16 cellular contexts compared by ENCODE assay signal in genomic region chr2:239216251-239216613, GRCh38.
A peak's percentile ranks its signal among the peaks of the same experiment; 100 is the strongest.
DNase-seq lines count a peak whose midpoint lies in the region; ATAC-seq lines count a peak whose summit lies in the region.
"Had no signal": no experiment of that assay in that cellular context is flagged by ENCODE, and none has a peak within 500 bp of the region (broad histone marks: within the 10 kb centered on the region; RNA-seq: fewer than 3 reads in every experiment).

No MANE protein-coding gene starts in this region.

- no peak for DNase-seq in stimulated activated naive CD8-positive, alpha-beta T cell treated with anti-CD3 and anti-CD28 coated beads, Interleukin-15, Interleukin-2, amounts not matched to agents 100 U/mL and 50 U/mL, for 24 hours
- no peak for DNase-seq in activated T-helper 2 cell treated with anti-CD3 and anti-CD28 coated beads, Interferon-gamma antibody, Interleukin-2, Interleukin-4, amounts not matched to agents 10 μg/mL and 5 μg/mL and 100 μg/mL, durations not matched to agents 14 hours and 24 hours and 36 hours (ENCODE audit: low spot score)
- no peak for DNase-seq in naive thymus-derived CD4-positive, alpha-beta T cell
- DNase-seq in HPDE6-E6E7 (ENCODE audit: extremely low spot score) (no peak), NCI-H345 treated with DMSO at 0.1 percent for 48 hours (lab: John Stamatoyannopoulos, UW; ENCODE audit: unreplicated experiment) (no peak)
- DNase-seq: aorta, foreskin fibroblast, left cardiac atrium, MG63, NCI-H2227 treated with DMSO at 0.1 percent for 48 hours, tibial artery had no signal

- no peak overlapping the region for H3K27ac ChIP-seq in naive thymus-derived CD4-positive, alpha-beta T cell (ENCODE audit: low read depth, low read length)
- H3K27ac ChIP-seq: parathyroid adenoma had no signal

- H3K9me3 Mint-ChIP-seq in stimulated activated naive CD8-positive, alpha-beta T cell treated with anti-CD3 and anti-CD28 coated beads, Interleukin-15, Interleukin-2, amounts not matched to agents 100 ng/mL and 50 ng/mL, for 24 hours, result no peaks in the 10 kb centered on the region
- peaks cover 4% of the 10 kb centered on the region for H3K9me3 Mint-ChIP-seq in activated T-helper 2 cell treated with anti-CD3 and anti-CD28 coated beads, Interferon-gamma antibody, Interleukin-2, Interleukin-4, amounts not matched to agents 10 μg/mL and 5 μg/mL and 100 μg/mL, durations not matched to agents 14 hours and 24 hours and 36 hours
- peaks cover 0 to 6% (median 0%) of the 10 kb centered on the region in 11 donors for H3K9me3 Mint-ChIP-seq in naive thymus-derived CD4-positive, alpha-beta T cell

- CTCF ChIA-PET in naive thymus-derived CD4-positive, alpha-beta T cell (lab: Charles Lee), result interaction anchor here (1.3 kb wide), 1 partner anchor 51 kb away, joined by 4 read pairs; no protein-coding TSS in a partner anchor

- no peak overlapping the region for H3K4me3 ChIP-seq in naive thymus-derived CD4-positive, alpha-beta T cell (ENCODE audit: low read length)
- H3K4me3 ChIP-seq: MG63, skin epidermis, tibial artery had no signal

- no peaks in the 10 kb centered on the region for H3K9me3 ChIP-seq in naive thymus-derived CD4-positive, alpha-beta T cell (ENCODE audit: control insufficient read depth in 2 of 3, low read length in 3 of 3)
- H3K9me3 ChIP-seq: MG63, tibial artery had no signal

- H3K27ac Mint-ChIP-seq in stimulated activated naive CD8-positive, alpha-beta T cell treated with anti-CD3 and anti-CD28 coated beads, Interleukin-15, Interleukin-2, amounts not matched to agents 100 ng/mL and 50 ng/mL, for 24 hours, result peak overlapping the region; percentile 86
- H3K27ac Mint-ChIP-seq in activated T-helper 2 cell treated with anti-CD3 and anti-CD28 coated beads, Interferon-gamma antibody, Interleukin-2, Interleukin-4, amounts not matched to agents 10 μg/mL and 5 μg/mL and 100 μg/mL, durations not matched to agents 14 hours and 24 hours and 36 hours, result peak overlapping the region; percentile 88
- H3K27ac Mint-ChIP-seq in naive thymus-derived CD4-positive, alpha-beta T cell, result peak overlapping the region in 7 of 9 donors; percentile 5 to 88 (median 57)

- H3K36me3 Mint-ChIP-seq in stimulated activated naive CD8-positive, alpha-beta T cell treated with anti-CD3 and anti-CD28 coated beads, Interleukin-15, Interleukin-2, amounts not matched to agents 100 ng/mL and 50 ng/mL, for 24 hours (ENCODE audit: low read depth), result no peaks in the 10 kb centered on the region
- peaks cover 36% of the 10 kb centered on the region for H3K36me3 Mint-ChIP-seq in activated T-helper 2 cell treated with anti-CD3 and anti-CD28 coated beads, Interferon-gamma antibody, Interleukin-2, Interleukin-4, amounts not matched to agents 10 μg/mL and 5 μg/mL and 100 μg/mL, durations not matched to agents 14 hours and 24 hours and 36 hours (ENCODE audit: low read depth)
- peaks cover 0 to 22% (median 0%) of the 10 kb centered on the region in 5 donors for H3K36me3 Mint-ChIP-seq in naive thymus-derived CD4-positive, alpha-beta T cell

- H3K4me1 ChIP-seq in naive thymus-derived CD4-positive, alpha-beta T cell (ENCODE audit: control insufficient read depth in 2 of 2, insufficient read depth in 2 of 2, low read length in 2 of 2), result peaks cover 0 to 42% of the 10 kb centered on the region in 2 donors
- H3K4me1 ChIP-seq: parathyroid adenoma had no signal

- POLR2A ChIA-PET in naive thymus-derived CD4-positive, alpha-beta T cell (lab: Charles Lee), result interaction anchor here (0.6 to 1.1 kb wide), 5 partner anchors 28 to 101 kb away, joined by 3 to 4 read pairs (median 4); no protein-coding TSS in a partner anchor

- peaks cover 70% of the 10 kb centered on the region for H3K4me1 Mint-ChIP-seq in stimulated activated naive CD8-positive, alpha-beta T cell treated with anti-CD3 and anti-CD28 coated beads, Interleukin-15, Interleukin-2, amounts not matched to agents 100 ng/mL and 50 ng/mL, for 24 hours (ENCODE audit: low read depth)
- H3K4me1 Mint-ChIP-seq in activated T-helper 2 cell treated with anti-CD3 and anti-CD28 coated beads, Interferon-gamma antibody, Interleukin-2, Interleukin-4, amounts not matched to agents 10 μg/mL and 5 μg/mL and 100 μg/mL, durations not matched to agents 14 hours and 24 hours and 36 hours (ENCODE audit: low read depth), result peaks cover 55% of the 10 kb centered on the region
- peaks cover 60 to 86% (median 73%) of the 10 kb centered on the region in 7 donors for H3K4me1 Mint-ChIP-seq in naive thymus-derived CD4-positive, alpha-beta T cell

- ATAC-seq in stimulated activated naive CD8-positive, alpha-beta T cell treated with anti-CD3 and anti-CD28 coated beads, Interleukin-15, Interleukin-2, amounts not matched to agents 100 U/mL and 50 U/mL, for 24 hours, result no peak
- no peak for ATAC-seq in naive thymus-derived CD4-positive, alpha-beta T cell
- ATAC-seq in HG03108 (IDR thresholded peaks at IDR 0.05; ENCODE audit: unreplicated experiment), result no peak
- ATAC-seq in HG03139 (IDR thresholded peaks at IDR 0.05; ENCODE audit: unreplicated experiment), result no peak
- ATAC-seq: left cardiac atrium had no signal

- H3K36me3 ChIP-seq in naive thymus-derived CD4-positive, alpha-beta T cell (ENCODE audit: control insufficient read depth in 2 of 3, insufficient read depth in 3 of 3, low read length in 3 of 3), result no peaks in the 10 kb centered on the region
- H3K36me3 ChIP-seq: MG63, tibial artery had no signal

- H3K4me3 Mint-ChIP-seq in stimulated activated naive CD8-positive, alpha-beta T cell treated with anti-CD3 and anti-CD28 coated beads, Interleukin-15, Interleukin-2, amounts not matched to agents 100 ng/mL and 50 ng/mL, for 24 hours, result peak overlapping the region; percentile 53
- peak overlapping the region; percentile 65 for H3K4me3 Mint-ChIP-seq in activated T-helper 2 cell treated with anti-CD3 and anti-CD28 coated beads, Interferon-gamma antibody, Interleukin-2, Interleukin-4, amounts not matched to agents 10 μg/mL and 5 μg/mL and 100 μg/mL, durations not matched to agents 14 hours and 24 hours and 36 hours (ENCODE audit: low read depth)
- H3K4me3 Mint-ChIP-seq in naive thymus-derived CD4-positive, alpha-beta T cell, result peak overlapping the region in 9 of 10 donors; percentile 16 to 90 (median 63)

- H3K27me3 ChIP-seq in naive thymus-derived CD4-positive, alpha-beta T cell (ENCODE audit: control insufficient read depth in 2 of 2, insufficient read depth in 2 of 2, low read length in 2 of 2), result no peaks in the 10 kb centered on the region
- H3K27me3 ChIP-seq: MG63, tibial artery had no signal

- H3K27me3 Mint-ChIP-seq in stimulated activated naive CD8-positive, alpha-beta T cell treated with anti-CD3 and anti-CD28 coated beads, Interleukin-15, Interleukin-2, amounts not matched to agents 100 ng/mL and 50 ng/mL, for 24 hours, result no peaks in the 10 kb centered on the region
- H3K27me3 Mint-ChIP-seq in activated T-helper 2 cell treated with anti-CD3 and anti-CD28 coated beads, Interferon-gamma antibody, Interleukin-2, Interleukin-4, amounts not matched to agents 10 μg/mL and 5 μg/mL and 100 μg/mL, durations not matched to agents 14 hours and 24 hours and 36 hours (ENCODE audit: low read depth), result no peaks in the 10 kb centered on the region
- no peaks in the 10 kb centered on the region for H3K27me3 Mint-ChIP-seq in naive thymus-derived CD4-positive, alpha-beta T cell

- intact Hi-C loops in activated T-helper 2 cell treated with anti-CD3 and anti-CD28 coated beads, Interferon-gamma antibody, Interleukin-2, Interleukin-4, amounts not matched to agents 10 μg/mL and 5 μg/mL and 100 μg/mL, durations not matched to agents 14 hours and 24 hours and 36 hours (cut with micrococcal nuclease), result loop anchor here (1.0 to 5.0 kb wide), 6 partner anchors 43 to 331 kb away; partner anchors contain the start of gene HDAC4
- intact Hi-C loops in naive thymus-derived CD4-positive, alpha-beta T cell (cut with micrococcal nuclease), result loop anchor here (2.0 to 10.0 kb wide), 2 partner anchors 43 to 49 kb away; no protein-coding TSS in a partner anchor
